ENCODE assay signal across 7 cellular contexts in genomic region chr3:36893137-36893557, GRCh38. TPM values are rescaled to one million over a fixed set of nuclear protein-coding genes. Genes with fewer than 3 reads are reported as not detected.
DNase-seq lines count a peak whose midpoint lies in the region; ATAC-seq and TF ChIP-seq lines count a peak whose summit lies in the region.

No MANE protein-coding gene starts in this region.

- H3K9me2 ChIP-seq in GM23248 (ENCODE audit: insufficient read depth): no peaks in the 10 kb centered on the region
- no peaks in the 10 kb centered on the region for H3K9me2 ChIP-seq in OCI-LY7 (ENCODE audit: insufficient read depth, low read length)

- H3F3A ChIP-seq in GM23248 (ENCODE audit: insufficient read depth): 0 out of 2 replicates have a peak, but pooled peaks cover 4% of the 10 kb centered on the region

- H3K4me1 ChIP-seq in GM23248 (ENCODE audit: insufficient read depth) (0 out of 2 replicates have a peak, but pooled peaks cover 4% of the 10 kb centered on the region), OCI-LY7 (ENCODE audit: insufficient read depth, low read length, poor library complexity, severe bottlenecking) (peaks cover 67% of the 10 kb centered on the region)
- H3K4me1 ChIP-seq in effector memory CD4-positive, alpha-beta T cell (ENCODE audit: control insufficient read depth, insufficient read depth, low read length, poor library complexity, severe bottlenecking): peaks cover 10% of the 10 kb centered on the region

- H3K27ac Mint-ChIP-seq in naive B cell: peak overlapping the region; percentile 96 to 99 (median 98)

- no peaks in the 10 kb centered on the region for H3K9me3 ChIP-seq in GM23248 (ENCODE audit: low read depth)
- no peaks in the 10 kb centered on the region for H3K9me3 ChIP-seq in OCI-LY7 (ENCODE audit: low read length)
- H3K9me3 ChIP-seq in effector memory CD4-positive, alpha-beta T cell (ENCODE audit: control insufficient read depth, low read length): no peaks in the 10 kb centered on the region

- peaks cover 66 to 91% (median 88%) of the 10 kb centered on the region in 3 donors for H3K4me1 Mint-ChIP-seq in naive B cell

- H3K27me3 ChIP-seq in GM23248 (replicated peaks; ENCODE audit: insufficient read depth): no peaks in the 10 kb centered on the region
- H3K27me3 ChIP-seq in effector memory CD4-positive, alpha-beta T cell (replicated peaks; ENCODE audit: control insufficient read depth, insufficient read depth, low read length, poor library complexity, severe bottlenecking): no peaks in the 10 kb centered on the region

- peak; percentile 70 for DNase-seq in GM23248
- DNase-seq in OCI-LY7 (ENCODE audit: low spot score): peak; percentile 79
- DNase-seq in effector memory CD4-positive, alpha-beta T cell: peak; percentile 15 to 36 (median 35)
- peak; percentile 75 for DNase-seq in naive B cell
- DNase-seq in effector CD8-positive, alpha-beta T cell (lab: John Stamatoyannopoulos, UW): no peak
- no peak for DNase-seq in NK-92 (lab: John Stamatoyannopoulos, UW; ENCODE audit: unreplicated experiment)

- H3K27ac ChIP-seq in GM23248: no peak overlapping the region
- H3K27ac ChIP-seq in OCI-LY7 (ENCODE audit: low read depth, low read length, poor library complexity, severe bottlenecking): peak overlapping the region; percentile 82
- peak overlapping the region; percentile 15 for H3K27ac ChIP-seq in effector memory CD4-positive, alpha-beta T cell (ENCODE audit: insufficient read depth, low read length, poor library complexity, severe bottlenecking)

- H3K27me3 Mint-ChIP-seq in naive B cell: no peaks in the 10 kb centered on the region

- intact Hi-C loops in OCI-LY7 (cut with micrococcal nuclease; ENCODE audit: unreplicated experiment): no loop called here

- H3K9ac ChIP-seq in GM23248: no peak overlapping the region

- WGBS in GM23248 (ENCODE audit: low coverage in 1 of 2, low lambda C conversion rate in 2 of 2, missing lambda C conversion rate in 2 of 2), 2 experiments: 82 to 83% methylated on average over 2 of the region's 2 CpGs

- peak overlapping the region; percentile 44 to 90 (median 74) for H3K4me3 Mint-ChIP-seq in naive B cell

- H4K20me1 ChIP-seq in GM23248 (ENCODE audit: insufficient read depth): no peaks in the 10 kb centered on the region
- no peaks in the 10 kb centered on the region for H4K20me1 ChIP-seq in OCI-LY7 (ENCODE audit: insufficient read depth, low read length)

- H3K9me3 Mint-ChIP-seq in naive B cell: peaks cover 0 to 3% (median 0%) of the 10 kb centered on the region in 7 donors

- H3K79me2 ChIP-seq in GM23248 (ENCODE audit: insufficient read depth) (no peaks in the 10 kb centered on the region), OCI-LY7 (ENCODE audit: insufficient read depth, low read depth, low read length) (no peaks in the 10 kb centered on the region; the same call in 1 of the 2 replicates)

- peaks cover 29 to 30% of the 10 kb centered on the region in 2 donors for H3K36me3 Mint-ChIP-seq in naive B cell

- TF ChIP-seq CTCF in OCI-LY7 (conservative IDR thresholded peaks at IDR 0.05; ENCODE audit: low read length): no peak

- no TSS peak for BruUV-seq in OCI-LY7 (replicated peaks; lab: Mats Ljungman, UMichigan)

- H3K4me3 ChIP-seq in GM23248: no peak overlapping the region
- peak overlapping the region; percentile 34 for H3K4me3 ChIP-seq in OCI-LY7 (ENCODE audit: low read depth, low read length, poor library complexity, severe bottlenecking)
- H3K4me3 ChIP-seq in effector memory CD4-positive, alpha-beta T cell (ENCODE audit: insufficient read depth, low read depth, low read length, poor library complexity, severe bottlenecking): no peak overlapping the region

- ATAC-seq in GM18502 (IDR thresholded peaks at IDR 0.05; ENCODE audit: poor library complexity, unreplicated experiment) (peak; percentile 55), naive B cell (ENCODE audit: low read depth in 2 of 2) (peak; percentile 70 to 75)

- POLR2A ChIA-PET in OCI-LY7 (lab: Charles Lee): interaction anchor here (0.6 to 5.3 kb wide), 14 partner anchors 9 to 77 kb away, joined by 3 to 55 read pairs (median 5); no protein-coding TSS in a partner anchor

- H3K36me3 ChIP-seq in GM23248 (ENCODE audit: low read depth): no peaks in the 10 kb centered on the region
- peaks cover 93% of the 10 kb centered on the region for H3K36me3 ChIP-seq in OCI-LY7 (ENCODE audit: insufficient read depth, low read length)
- H3K36me3 ChIP-seq in effector memory CD4-positive, alpha-beta T cell (ENCODE audit: control insufficient read depth, insufficient read depth, low read length): peaks cover 65% of the 10 kb centered on the region

- CTCF ChIA-PET in OCI-LY7 (lab: Charles Lee; ENCODE audit: unreplicated experiment): interaction anchor here (1.5 kb wide), 1 partner anchor 16 kb away, joined by 4 read pairs; no protein-coding TSS in a partner anchor

- in situ Hi-C loops in GM23248 (cut with MboI): no loop called here

- H3K4me2 ChIP-seq in GM23248 (ENCODE audit: unreplicated experiment): no peak overlapping the region
- H3K4me2 ChIP-seq in OCI-LY7 (ENCODE audit: low read length): peak overlapping the region; percentile 73

- 0 out of 2 replicates have a peak overlapping the region, but pooled peaks have one; percentile 34 for H2AFZ ChIP-seq in GM23248
- H2AFZ ChIP-seq in OCI-LY7 (ENCODE audit: low read length): peak overlapping the region; percentile 45; the same call in 1 of the 2 replicates

RNA-seq across cellular contexts. Expression of gene TRANK1, which starts 51.7 kb away (rescaled TPM):
- 6.6 and 10.3 TPM in 2 replicates for total RNA-seq in GM23248 (2014; rRNA removed; shearing (Covaris generic))
- polyA plus RNA-seq in GM23248 (2016; fragmentation: Nextera tagmentation; extraction: Ambion mirVana) (2.7 and 5.2 TPM in 2 replicates), naive B cell (ENCODE audit: low read depth in 6 of 6) (10 to 100 TPM in 5 of 6 donors, under 1 TPM in 1; 0.56 to 25.1 (median 20.4) TPM)
- 29.1 and 34.9 TPM in 2 replicates for total RNA-seq in OCI-LY7 (2014; rRNA removed; shearing (Covaris generic))
- 57.1 and 66.3 TPM in 2 replicates for total RNA-seq in OCI-LY7 (2022)

Comparison
In these comparisons a context has a peak if more than half of its experiments do, and no peak if none do; other contexts are left out.
1. DNase-seq: peak in GM23248 (single experiment), OCI-LY7 (single experiment), effector memory CD4-positive, alpha-beta T cell (3 of 3) and naive B cell (single experiment); none in effector CD8-positive, alpha-beta T cell (single experiment) and NK-92 (single experiment).